Comparison of ENCODE assay signal across 13 cellular contexts in genomic region chr6:158852312-158853071, GRCh38. TPM values are rescaled to one million over a fixed set of nuclear protein-coding genes. Genes with fewer than 3 reads are reported as not detected.
A peak's percentile ranks its signal among the peaks of the same experiment; 100 is the strongest.
DNase-seq lines count a peak whose midpoint lies in the region; ATAC-seq, FAIRE-seq and TF ChIP-seq lines count a peak whose summit lies in the region.
"Had no signal": no experiment of that assay in that cellular context is flagged by ENCODE, and none has a peak within 500 bp of the region (broad histone marks: within the 10 kb centered on the region; RNA-seq: fewer than 3 reads in every experiment).

No MANE protein-coding gene starts in this region.

- H3K4me2 ChIP-seq in keratinocyte (ENCODE audit: control insufficient read depth, extremely low read depth, insufficient read depth, low read depth, low read length), result peak overlapping the region; percentile 91

- dilution Hi-C loops in keratinocyte (cut with MboI; ENCODE audit: extremely low pct_ligation_motif_present, low sequenced_read_pairs), result no loop called here

- DNase-seq in stimulated activated CD4-positive, alpha-beta T cell treated with anti-CD3 and anti-CD28 coated beads, Interleukin-1b, Interleukin-23, amount 100 ng/mL, for 48 hours, result peak; percentile 6
- DNase-seq in stimulated activated CD4-positive, alpha-beta T cell treated with anti-CD3 and anti-CD28 coated beads, Interleukin-15, amount 100 ng/mL, for 24 hours, result no peak
- DNase-seq in activated CD8-positive, alpha-beta T cell treated with anti-CD3 and anti-CD28 coated beads for 36 hours, result peak; percentile 23
- peak; percentile 83 for DNase-seq in keratinocyte (ENCODE audit: low read depth, low spot score)
- DNase-seq in GM13976 (ENCODE audit: low spot score), result no peak
- no peak for DNase-seq in NCI-H1417 treated with DMSO at 0.1 percent for 48 hours (lab: John Stamatoyannopoulos, UW)

- H3K9me3 ChIP-seq in keratinocyte (ENCODE audit: control insufficient read depth, low read depth, low read length), result no peaks in the 10 kb centered on the region
- H3K9me3 ChIP-seq: BLaER1, SJCRH30 had no signal

- peaks cover 66% of the 10 kb centered on the region for H3K4me1 ChIP-seq in keratinocyte (ENCODE audit: control insufficient read depth, extremely low read depth, insufficient read depth, low read length)

- peaks cover 31% of the 10 kb centered on the region for H3K4me1 Mint-ChIP-seq in activated CD8-positive, alpha-beta T cell treated with anti-CD3 and anti-CD28 coated beads for 36 hours (ENCODE audit: low read depth)

- TF ChIP-seq CTCF in activated CD8-positive, alpha-beta T cell treated with anti-CD3 and anti-CD28 coated beads for 36 hours (IDR thresholded peaks at IDR 0.05), result no peak
- TF ChIP-seq CTCF in keratinocyte (optimal IDR thresholded peaks at IDR 0.05 in 1 of 3, IDR thresholded peaks at IDR 0.05 in 1 of 3, conservative IDR thresholded peaks at IDR 0.05 in 1 of 3; ENCODE audit: extremely low read depth in 1 of 3, insufficient read depth in 2 of 3, low read length in 3 of 3) (no peak), GM13976 (IDR thresholded peaks at IDR 0.05; ENCODE audit: borderline replicate concordance, control extremely low read depth, extremely low read depth, insufficient read depth, missing control alignments) (no peak)

- no peaks in the 10 kb centered on the region for H3K36me3 ChIP-seq in keratinocyte (ENCODE audit: control insufficient read depth in 2 of 2, extremely low read depth in 1 of 2, insufficient read depth in 2 of 2, low read length in 2 of 2)
- H3K36me3 ChIP-seq: BLaER1, SJCRH30 had no signal

- H3K27ac Mint-ChIP-seq in activated CD8-positive, alpha-beta T cell treated with anti-CD3 and anti-CD28 coated beads for 36 hours, result peak overlapping the region; percentile 6
- H3K27ac Mint-ChIP-seq: activated CD8-positive, alpha-beta memory T cell treated with anti-CD3 and anti-CD28 coated beads, Interleukin-2, amount 10 ng/mL, durations not matched to agents 7 days and 5 days; nephron had no signal

- CTCF ChIA-PET in activated CD8-positive, alpha-beta T cell treated with anti-CD3 and anti-CD28 coated beads for 36 hours (lab: Charles Lee), result interaction anchor here (1.2 kb wide), 1 partner anchor 14 kb away, joined by 3 read pairs; no protein-coding TSS in a partner anchor

- H3K4me3 ChIP-seq in keratinocyte (ENCODE audit: control insufficient read depth in 2 of 3, extremely low read depth in 1 of 3, insufficient read depth in 2 of 3, low read depth in 1 of 3, low read length in 3 of 3), result peak overlapping the region in 2 of 3 experiments; percentile 36 to 56
- H3K4me3 ChIP-seq: BLaER1, SJCRH30 had no signal

- H3K36me3 Mint-ChIP-seq in activated CD8-positive, alpha-beta T cell treated with anti-CD3 and anti-CD28 coated beads for 36 hours (ENCODE audit: low read depth), result no peaks in the 10 kb centered on the region

- H3K9ac ChIP-seq in keratinocyte (ENCODE audit: control insufficient read depth, extremely low read depth, insufficient read depth, low read length), result peak overlapping the region; percentile 83
- H3K9ac ChIP-seq: BLaER1 had no signal

- no peak overlapping the region for H2AFZ ChIP-seq in keratinocyte (ENCODE audit: control insufficient read depth, low read length)

- intact Hi-C loops in activated CD8-positive, alpha-beta T cell treated with anti-CD3 and anti-CD28 coated beads for 36 hours (cut with micrococcal nuclease), result loop anchor here (2.0 kb wide), 1 partner anchor 14 kb away; no protein-coding TSS in a partner anchor

- no peaks in the 10 kb centered on the region for H3K9me1 ChIP-seq in keratinocyte (ENCODE audit: control insufficient read depth, extremely low read depth, insufficient read depth, low read length)

- FAIRE-seq in keratinocyte (lab: Jason Lieb, UNC), result no peak
- FAIRE-seq: H54 had no signal

- H3K27me3 ChIP-seq in keratinocyte (ENCODE audit: control insufficient read depth, extremely low read depth, insufficient read depth, low read length), result no peaks in the 10 kb centered on the region
- H3K27me3 ChIP-seq: BLaER1, SJCRH30 had no signal

- H3K4me3 Mint-ChIP-seq in activated CD8-positive, alpha-beta T cell treated with anti-CD3 and anti-CD28 coated beads for 36 hours, result no peak overlapping the region
- H3K4me3 Mint-ChIP-seq: activated CD8-positive, alpha-beta memory T cell treated with anti-CD3 and anti-CD28 coated beads, Interleukin-2, amount 10 ng/mL, durations not matched to agents 7 days and 5 days; nephron had no signal

- H3K27ac ChIP-seq in keratinocyte (ENCODE audit: control insufficient read depth, insufficient read depth, low read length), result peak overlapping the region; percentile 100
- H3K27ac ChIP-seq: BLaER1, SJCRH30 had no signal

- peak; percentile 1 for ATAC-seq in activated CD8-positive, alpha-beta T cell treated with anti-CD3 and anti-CD28 coated beads for 36 hours
- ATAC-seq in HG03196 (IDR thresholded peaks at IDR 0.05; ENCODE audit: unreplicated experiment), result no peak
- no peak for ATAC-seq in GM21786 (IDR thresholded peaks at IDR 0.05; ENCODE audit: unreplicated experiment)

- in situ Hi-C loops in GM13976 (cut with MboI; ENCODE audit: low sequenced_read_pairs, unreplicated experiment), result no loop called here

- no peaks in the 10 kb centered on the region for H3K79me2 ChIP-seq in keratinocyte (ENCODE audit: control insufficient read depth, insufficient read depth, low read length)

- H4K20me1 ChIP-seq in keratinocyte (ENCODE audit: control insufficient read depth, extremely low read depth, insufficient read depth, low read length), result no peaks in the 10 kb centered on the region
- H4K20me1 ChIP-seq: BLaER1 had no signal

- H3K27me3 Mint-ChIP-seq in activated CD8-positive, alpha-beta T cell treated with anti-CD3 and anti-CD28 coated beads for 36 hours, result no peaks in the 10 kb centered on the region

- H3K9me3 Mint-ChIP-seq in activated CD8-positive, alpha-beta T cell treated with anti-CD3 and anti-CD28 coated beads for 36 hours, result peaks cover 3% of the 10 kb centered on the region
- H3K9me3 Mint-ChIP-seq: nephron had no signal

- POLR2A ChIA-PET in activated CD8-positive, alpha-beta T cell treated with anti-CD3 and anti-CD28 coated beads for 36 hours (lab: Charles Lee), result interaction anchor here (0.5 to 1.6 kb wide), 6 partner anchors 14 to 718 kb away, joined by 3 to 7 read pairs (median 3); no protein-coding TSS in a partner anchor

RNA-seq across cellular contexts. Expression of gene EZR, which starts 33.3 kb away (rescaled TPM):
- 100 to 1,000 TPM; 199 to 206 TPM for total RNA-seq in activated CD8-positive, alpha-beta T cell treated with anti-CD3 and anti-CD28 coated beads for 36 hours
- polyA plus RNA-seq in keratinocyte, result 261 to 315 TPM (median 277 TPM) in 3 replicates
- 132 TPM for polyA plus RNA-seq in keratinocyte (2011; ENCODE audit: low read depth)
- polyA plus RNA-seq in keratinocyte (2011; cell fraction: cytosol; rRNA removed), result 255 and 263 TPM in 2 replicates
- 396 and 431 TPM in 2 replicates for polyA plus RNA-seq in keratinocyte (2011; cell fraction: nucleus; rRNA removed)
- polyA plus RNA-seq in keratinocyte (2012; ENCODE audit: low replicate concordance), result 252 and 297 TPM in 2 replicates
- polyA minus RNA-seq in keratinocyte, result 201 to 226 TPM (median 219 TPM) in 3 replicates
- polyA minus RNA-seq in keratinocyte (2011; cell fraction: cytosol; rRNA and poly(A)+ RNA removed), result 188 TPM
- 136 and 235 TPM in 2 replicates for polyA minus RNA-seq in keratinocyte (2011; cell fraction: nucleus; rRNA and poly(A)+ RNA removed)

Comparison
In these comparisons a context has a peak if more than half of its experiments do, and no peak if none do; other contexts are left out.
1. DNase-seq: peak in stimulated activated CD4-positive, alpha-beta T cell treated with anti-CD3 and anti-CD28 coated beads, Interleukin-1b, Interleukin-23, amount 100 ng/mL, for 48 hours (single experiment), activated CD8-positive, alpha-beta T cell treated with anti-CD3 and anti-CD28 coated beads for 36 hours (single experiment) and keratinocyte (single experiment); none in stimulated activated CD4-positive, alpha-beta T cell treated with anti-CD3 and anti-CD28 coated beads, Interleukin-15, amount 100 ng/mL, for 24 hours (single experiment), GM13976 (single experiment) and NCI-H1417 treated with DMSO at 0.1 percent for 48 hours (single experiment).